ENCODE assay signal across 1 cellular context in the genomic region with DNA sequence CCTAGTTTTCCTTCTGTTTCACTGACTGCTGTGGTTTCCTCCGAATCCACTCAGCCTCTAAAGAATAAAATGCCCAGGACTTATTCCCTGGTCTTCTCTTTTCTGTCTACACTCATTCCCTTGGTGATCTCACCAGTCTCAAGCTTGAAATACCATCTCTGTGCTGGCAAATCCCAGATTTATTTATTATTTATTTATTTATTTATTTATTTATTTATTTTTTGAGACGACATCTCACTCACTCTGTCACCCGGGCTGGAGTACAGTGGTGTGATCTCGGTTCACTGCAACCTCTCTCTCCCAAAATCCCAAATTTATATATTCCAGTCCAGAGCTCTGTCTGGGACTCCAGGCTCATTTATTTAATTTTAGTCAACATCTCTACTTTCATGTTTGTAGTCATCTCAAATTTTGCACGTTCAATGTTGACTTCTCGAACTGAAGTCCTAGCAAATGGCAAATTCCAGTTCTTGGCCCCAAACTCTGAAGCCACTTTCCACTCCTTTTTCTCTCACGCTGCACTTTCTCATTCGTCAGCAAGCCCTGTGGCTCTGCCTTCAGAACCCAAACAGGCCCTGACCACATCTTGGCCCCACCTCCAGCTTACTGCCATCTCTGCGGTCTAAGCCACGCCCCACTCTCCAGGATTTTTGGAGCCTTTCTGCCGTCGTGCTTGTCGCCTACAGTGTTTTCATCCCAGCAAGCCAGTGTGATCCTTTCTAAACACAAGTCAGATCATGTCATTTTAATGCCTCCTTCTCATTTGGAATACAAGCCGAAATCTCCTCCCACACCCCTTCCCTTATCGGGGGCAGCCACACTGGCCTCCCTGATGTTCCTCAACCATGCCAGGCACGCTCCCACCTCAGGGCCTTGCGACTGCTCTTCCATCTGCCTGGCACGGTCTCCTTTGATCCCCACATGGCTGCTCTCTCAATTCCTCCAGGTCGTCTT.
TF ChIP-seq lines count a peak whose summit lies in the region.

No MANE protein-coding gene starts in this region.

TF ChIP-seq in HEK293, 187 proteins besides CTCF, POLR2A, EP300 and RAD21 (continued from another document and continues in another):
- TF ChIP-seq, protein P1, sequence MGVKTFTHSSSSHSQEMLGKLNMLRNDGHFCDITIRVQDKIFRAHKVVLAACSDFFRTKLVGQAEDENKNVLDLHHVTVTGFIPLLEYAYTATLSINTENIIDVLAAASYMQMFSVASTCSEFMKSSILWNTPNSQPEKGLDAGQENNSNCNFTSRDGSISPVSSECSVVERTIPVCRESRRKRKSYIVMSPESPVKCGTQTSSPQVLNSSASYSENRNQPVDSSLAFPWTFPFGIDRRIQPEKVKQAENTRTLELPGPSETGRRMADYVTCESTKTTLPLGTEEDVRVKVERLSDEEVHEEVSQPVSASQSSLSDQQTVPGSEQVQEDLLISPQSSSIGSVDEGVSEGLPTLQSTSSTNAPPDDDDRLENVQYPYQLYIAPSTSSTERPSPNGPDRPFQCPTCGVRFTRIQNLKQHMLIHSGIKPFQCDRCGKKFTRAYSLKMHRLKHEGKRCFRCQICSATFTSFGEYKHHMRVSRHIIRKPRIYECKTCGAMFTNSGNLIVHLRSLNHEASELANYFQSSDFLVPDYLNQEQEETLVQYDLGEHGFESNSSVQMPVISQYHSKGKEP (tag by site-specific recombination; IDR thresholded peaks at IDR 0.05): no peak
- TF ChIP-seq ZSCAN23 (tag by site-specific recombination; IDR thresholded peaks at IDR 0.05) (no peak), KLF9 (tag by site-specific recombination; IDR thresholded peaks at IDR 0.05; ENCODE audit: low read depth) (peak; percentile 73; the same call in 1 of the 2 replicates), KLF16 (tag by site-specific recombination; IDR thresholded peaks at IDR 0.05) (no peak), ZNF623 (tag by site-specific recombination; IDR thresholded peaks at IDR 0.05) (peak; percentile 74), ZBTB17 (tag by site-specific recombination; IDR thresholded peaks at IDR 0.05) (peak; percentile 91), ZBTB7A (tag by site-specific recombination; IDR thresholded peaks at IDR 0.05; ENCODE audit: low read depth) (no peak), MEIS1 (CRISPR knock-in tag; IDR thresholded peaks at IDR 0.05; ENCODE audit: borderline replicate concordance) (no peak), BCL11B (tag by site-specific recombination; IDR thresholded peaks at IDR 0.05; ENCODE audit: low read depth) (no peak), ZNF529 (tag by site-specific recombination; IDR thresholded peaks at IDR 0.05; ENCODE audit: insufficient replicate concordance) (no peak), ZNF140 (tag by site-specific recombination; IDR thresholded peaks at IDR 0.05) (peak; percentile 75; the same call in 1 of the 2 replicates), ZNF768 (tag by site-specific recombination; IDR thresholded peaks at IDR 0.05) (no peak), ZSCAN16 (tag by site-specific recombination; IDR thresholded peaks at IDR 0.05) (no peak), ZNF555 (tag by site-specific recombination; conservative IDR thresholded peaks at IDR 0.05) (no peak; the same call in 1 of the 2 replicates), ZNF560 (tag by site-specific recombination; IDR thresholded peaks at IDR 0.05; ENCODE audit: borderline replicate concordance) (0 out of 2 replicates have a peak, but pooled peaks have one; percentile 41), ZBTB8A (tag by site-specific recombination; IDR thresholded peaks at IDR 0.05) (peak; percentile 68), ZNF302 (tag by site-specific recombination; IDR thresholded peaks at IDR 0.05; ENCODE audit: low read depth) (no peak), ZNF184 (tag by site-specific recombination; IDR thresholded peaks at IDR 0.05) (no peak), ZNF223 (tag by site-specific recombination; IDR thresholded peaks at IDR 0.05) (0 out of 2 replicates have a peak, but pooled peaks have one; percentile 21), ZNF169 (tag by site-specific recombination; IDR thresholded peaks at IDR 0.05) (no peak), FEZF1 (tag by site-specific recombination; IDR thresholded peaks at IDR 0.05) (peak; percentile 59), ZNF514 (tag by site-specific recombination; IDR thresholded peaks at IDR 0.05) (no peak), ZNF121 (tag by site-specific recombination; IDR thresholded peaks at IDR 0.05) (no peak), ZFP69B (tag by site-specific recombination; IDR thresholded peaks at IDR 0.05) (peak; percentile 70; the same call in 1 of the 2 replicates), ZNF10 (tag by site-specific recombination; IDR thresholded peaks at IDR 0.05) (no peak), KLF8 (tag by site-specific recombination; IDR thresholded peaks at IDR 0.05) (no peak)
- TF ChIP-seq, protein P2, sequence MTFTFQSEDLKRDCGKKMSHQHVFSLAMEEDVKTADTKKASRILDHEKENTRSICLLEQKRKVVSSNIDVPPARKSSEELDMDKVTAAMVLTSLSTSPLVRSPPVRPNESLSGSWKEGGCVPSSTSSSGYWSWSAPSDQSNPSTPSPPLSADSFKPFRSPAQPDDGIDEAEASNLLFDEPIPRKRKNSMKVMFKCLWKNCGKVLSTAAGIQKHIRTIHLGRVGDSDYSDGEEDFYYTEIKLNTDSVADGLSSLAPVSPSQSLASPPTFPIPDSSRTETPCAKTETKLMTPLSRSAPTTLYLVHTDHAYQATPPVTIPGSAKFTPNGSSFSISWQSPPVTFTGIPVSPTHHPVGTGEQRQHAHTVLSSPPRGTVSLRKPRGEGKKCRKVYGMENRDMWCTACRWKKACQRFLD (tag by site-specific recombination; IDR thresholded peaks at IDR 0.05): no peak
- TF ChIP-seq, protein P3, sequence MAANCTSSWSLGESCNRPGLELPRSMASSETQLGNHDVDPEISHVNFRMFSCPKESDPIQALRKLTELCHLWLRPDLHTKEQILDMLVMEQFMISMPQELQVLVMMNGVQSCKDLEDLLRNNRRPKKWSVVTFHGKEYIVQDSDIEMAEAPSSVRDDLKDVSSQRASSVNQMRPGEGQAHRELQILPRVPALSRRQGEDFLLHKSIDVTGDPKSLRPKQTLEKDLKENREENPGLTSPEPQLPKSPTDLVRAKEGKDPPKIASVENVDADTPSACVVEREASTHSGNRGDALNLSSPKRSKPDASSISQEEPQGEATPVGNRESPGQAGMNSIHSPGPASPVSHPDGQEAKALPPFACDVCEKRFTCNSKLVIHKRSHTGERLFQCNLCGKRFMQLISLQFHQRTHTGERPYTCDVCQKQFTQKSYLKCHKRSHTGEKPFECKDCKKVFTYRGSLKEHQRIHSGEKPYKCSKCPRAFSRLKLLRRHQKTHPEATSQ (tag by site-specific recombination; IDR thresholded peaks at IDR 0.05): no peak
- TF ChIP-seq, protein P4, sequence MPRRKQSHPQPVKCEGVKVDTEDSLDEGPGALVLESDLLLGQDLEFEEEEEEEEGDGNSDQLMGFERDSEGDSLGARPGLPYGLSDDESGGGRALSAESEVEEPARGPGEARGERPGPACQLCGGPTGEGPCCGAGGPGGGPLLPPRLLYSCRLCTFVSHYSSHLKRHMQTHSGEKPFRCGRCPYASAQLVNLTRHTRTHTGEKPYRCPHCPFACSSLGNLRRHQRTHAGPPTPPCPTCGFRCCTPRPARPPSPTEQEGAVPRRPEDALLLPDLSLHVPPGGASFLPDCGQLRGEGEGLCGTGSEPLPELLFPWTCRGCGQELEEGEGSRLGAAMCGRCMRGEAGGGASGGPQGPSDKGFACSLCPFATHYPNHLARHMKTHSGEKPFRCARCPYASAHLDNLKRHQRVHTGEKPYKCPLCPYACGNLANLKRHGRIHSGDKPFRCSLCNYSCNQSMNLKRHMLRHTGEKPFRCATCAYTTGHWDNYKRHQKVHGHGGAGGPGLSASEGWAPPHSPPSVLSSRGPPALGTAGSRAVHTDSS (tag by site-specific recombination; IDR thresholded peaks at IDR 0.05): no peak
- TF ChIP-seq, protein P5, sequence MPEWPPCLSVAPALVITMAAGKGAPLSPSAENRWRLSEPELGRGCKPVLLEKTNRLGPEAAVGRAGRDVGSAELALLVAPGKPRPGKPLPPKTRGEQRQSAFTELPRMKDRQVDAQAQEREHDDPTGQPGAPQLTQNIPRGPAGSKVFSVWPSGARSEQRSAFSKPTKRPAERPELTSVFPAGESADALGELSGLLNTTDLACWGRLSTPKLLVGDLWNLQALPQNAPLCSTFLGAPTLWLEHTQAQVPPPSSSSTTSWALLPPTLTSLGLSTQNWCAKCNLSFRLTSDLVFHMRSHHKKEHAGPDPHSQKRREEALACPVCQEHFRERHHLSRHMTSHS (tag by site-specific recombination; IDR thresholded peaks at IDR 0.05): no peak
- TF ChIP-seq, protein P6, sequence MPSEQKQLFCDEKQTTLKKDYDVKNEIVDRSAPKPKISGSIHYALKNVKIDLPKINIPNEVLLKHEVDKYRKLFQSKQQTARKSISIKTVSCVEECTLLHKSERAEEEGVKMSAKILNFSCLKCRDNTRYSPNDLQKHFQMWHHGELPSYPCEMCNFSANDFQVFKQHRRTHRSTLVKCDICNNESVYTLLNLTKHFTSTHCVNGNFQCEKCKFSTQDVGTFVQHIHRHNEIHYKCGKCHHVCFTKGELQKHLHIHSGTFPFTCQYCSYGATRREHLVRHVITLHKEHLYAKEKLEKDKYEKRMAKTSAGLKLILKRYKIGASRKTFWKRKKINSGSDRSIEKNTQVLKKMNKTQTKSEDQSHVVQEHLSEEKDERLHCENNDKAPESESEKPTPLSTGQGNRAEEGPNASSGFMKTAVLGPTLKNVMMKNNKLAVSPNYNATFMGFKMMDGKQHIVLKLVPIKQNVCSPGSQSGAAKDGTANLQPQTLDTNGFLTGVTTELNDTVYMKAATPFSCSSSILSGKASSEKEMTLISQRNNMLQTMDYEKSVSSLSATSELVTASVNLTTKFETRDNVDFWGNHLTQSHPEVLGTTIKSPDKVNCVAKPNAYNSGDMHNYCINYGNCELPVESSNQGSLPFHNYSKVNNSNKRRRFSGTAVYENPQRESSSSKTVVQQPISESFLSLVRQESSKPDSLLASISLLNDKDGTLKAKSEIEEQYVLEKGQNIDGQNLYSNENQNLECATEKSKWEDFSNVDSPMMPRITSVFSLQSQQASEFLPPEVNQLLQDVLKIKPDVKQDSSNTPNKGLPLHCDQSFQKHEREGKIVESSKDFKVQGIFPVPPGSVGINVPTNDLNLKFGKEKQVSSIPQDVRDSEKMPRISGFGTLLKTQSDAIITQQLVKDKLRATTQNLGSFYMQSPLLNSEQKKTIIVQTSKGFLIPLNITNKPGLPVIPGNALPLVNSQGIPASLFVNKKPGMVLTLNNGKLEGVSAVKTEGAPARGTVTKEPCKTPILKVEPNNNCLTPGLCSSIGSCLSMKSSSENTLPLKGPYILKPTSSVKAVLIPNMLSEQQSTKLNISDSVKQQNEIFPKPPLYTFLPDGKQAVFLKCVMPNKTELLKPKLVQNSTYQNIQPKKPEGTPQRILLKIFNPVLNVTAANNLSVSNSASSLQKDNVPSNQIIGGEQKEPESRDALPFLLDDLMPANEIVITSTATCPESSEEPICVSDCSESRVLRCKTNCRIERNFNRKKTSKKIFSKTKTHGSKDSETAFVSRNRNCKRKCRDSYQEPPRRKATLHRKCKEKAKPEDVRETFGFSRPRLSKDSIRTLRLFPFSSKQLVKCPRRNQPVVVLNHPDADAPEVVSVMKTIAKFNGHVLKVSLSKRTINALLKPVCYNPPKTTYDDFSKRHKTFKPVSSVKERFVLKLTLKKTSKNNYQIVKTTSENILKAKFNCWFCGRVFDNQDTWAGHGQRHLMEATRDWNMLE (tag by site-specific recombination; conservative IDR thresholded peaks at IDR 0.05; ENCODE audit: low read depth): peak; percentile 90
- TF ChIP-seq, protein P7, sequence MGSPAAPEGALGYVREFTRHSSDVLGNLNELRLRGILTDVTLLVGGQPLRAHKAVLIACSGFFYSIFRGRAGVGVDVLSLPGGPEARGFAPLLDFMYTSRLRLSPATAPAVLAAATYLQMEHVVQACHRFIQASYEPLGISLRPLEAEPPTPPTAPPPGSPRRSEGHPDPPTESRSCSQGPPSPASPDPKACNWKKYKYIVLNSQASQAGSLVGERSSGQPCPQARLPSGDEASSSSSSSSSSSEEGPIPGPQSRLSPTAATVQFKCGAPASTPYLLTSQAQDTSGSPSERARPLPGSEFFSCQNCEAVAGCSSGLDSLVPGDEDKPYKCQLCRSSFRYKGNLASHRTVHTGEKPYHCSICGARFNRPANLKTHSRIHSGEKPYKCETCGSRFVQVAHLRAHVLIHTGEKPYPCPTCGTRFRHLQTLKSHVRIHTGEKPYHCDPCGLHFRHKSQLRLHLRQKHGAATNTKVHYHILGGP (tag by site-specific recombination; IDR thresholded peaks at IDR 0.05): no peak
- TF ChIP-seq, protein P8, sequence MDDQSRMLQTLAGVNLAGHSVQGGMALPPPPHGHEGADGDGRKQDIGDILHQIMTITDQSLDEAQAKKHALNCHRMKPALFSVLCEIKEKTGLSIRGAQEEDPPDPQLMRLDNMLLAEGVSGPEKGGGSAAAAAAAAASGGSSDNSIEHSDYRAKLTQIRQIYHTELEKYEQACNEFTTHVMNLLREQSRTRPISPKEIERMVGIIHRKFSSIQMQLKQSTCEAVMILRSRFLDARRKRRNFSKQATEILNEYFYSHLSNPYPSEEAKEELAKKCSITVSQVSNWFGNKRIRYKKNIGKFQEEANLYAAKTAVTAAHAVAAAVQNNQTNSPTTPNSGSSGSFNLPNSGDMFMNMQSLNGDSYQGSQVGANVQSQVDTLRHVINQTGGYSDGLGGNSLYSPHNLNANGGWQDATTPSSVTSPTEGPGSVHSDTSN (CRISPR knock-in tag; IDR thresholded peaks at IDR 0.05): no peak
- TF ChIP-seq, protein P9, sequence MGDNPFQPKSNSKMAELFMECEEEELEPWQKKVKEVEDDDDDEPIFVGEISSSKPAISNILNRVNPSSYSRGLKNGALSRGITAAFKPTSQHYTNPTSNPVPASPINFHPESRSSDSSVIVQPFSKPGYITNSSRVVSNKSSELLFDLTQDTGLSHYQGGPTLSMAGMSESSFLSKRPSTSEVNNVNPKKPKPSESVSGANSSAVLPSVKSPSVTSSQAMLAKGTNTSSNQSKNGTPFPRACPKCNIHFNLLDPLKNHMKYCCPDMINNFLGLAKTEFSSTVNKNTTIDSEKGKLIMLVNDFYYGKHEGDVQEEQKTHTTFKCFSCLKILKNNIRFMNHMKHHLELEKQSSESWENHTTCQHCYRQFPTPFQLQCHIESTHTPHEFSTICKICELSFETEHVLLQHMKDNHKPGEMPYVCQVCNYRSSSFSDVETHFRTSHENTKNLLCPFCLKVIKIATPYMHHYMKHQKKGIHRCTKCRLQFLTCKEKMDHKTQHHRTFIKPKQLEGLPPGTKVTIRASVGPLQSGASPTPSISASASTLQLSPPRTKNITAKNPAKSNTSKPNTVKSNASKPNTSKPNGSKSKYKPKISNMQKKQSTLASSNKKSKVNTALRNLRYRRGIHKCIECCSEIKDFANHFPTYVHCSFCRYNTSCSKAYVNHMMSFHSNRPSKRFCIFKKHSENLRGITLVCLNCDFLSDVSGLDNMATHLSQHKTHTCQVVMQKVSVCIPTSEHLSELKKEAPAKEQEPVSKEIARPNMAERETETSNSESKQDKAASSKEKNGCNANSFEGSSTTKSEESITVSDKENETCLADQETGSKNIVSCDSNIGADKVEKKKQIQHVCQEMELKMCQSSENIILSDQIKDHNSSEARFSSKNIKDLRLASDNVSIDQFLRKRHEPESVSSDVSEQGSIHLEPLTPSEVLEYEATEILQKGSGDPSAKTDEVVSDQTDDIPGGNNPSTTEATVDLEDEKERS (tag by site-specific recombination; IDR thresholded peaks at IDR 0.05): no peak
- TF ChIP-seq, protein P10, sequence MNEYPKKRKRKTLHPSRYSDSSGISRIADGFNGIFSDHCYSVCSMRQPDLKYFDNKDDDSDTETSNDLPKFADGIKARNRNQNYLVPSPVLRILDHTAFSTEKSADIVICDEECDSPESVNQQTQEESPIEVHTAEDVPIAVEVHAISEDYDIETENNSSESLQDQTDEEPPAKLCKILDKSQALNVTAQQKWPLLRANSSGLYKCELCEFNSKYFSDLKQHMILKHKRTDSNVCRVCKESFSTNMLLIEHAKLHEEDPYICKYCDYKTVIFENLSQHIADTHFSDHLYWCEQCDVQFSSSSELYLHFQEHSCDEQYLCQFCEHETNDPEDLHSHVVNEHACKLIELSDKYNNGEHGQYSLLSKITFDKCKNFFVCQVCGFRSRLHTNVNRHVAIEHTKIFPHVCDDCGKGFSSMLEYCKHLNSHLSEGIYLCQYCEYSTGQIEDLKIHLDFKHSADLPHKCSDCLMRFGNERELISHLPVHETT (tag by site-specific recombination; IDR thresholded peaks at IDR 0.05): no peak; the same call in 1 of the 2 replicates
